ENCODE assay signal across 28 cellular contexts in genomic region chr1:11431946-11432507, GRCh38. TPM values are rescaled to one million over a fixed set of nuclear protein-coding genes. Genes with fewer than 3 reads are reported as not detected.
"Had no signal": no experiment of that assay in that cellular context is flagged by ENCODE, and none has a peak within 500 bp of the region (broad histone marks: within the 10 kb centered on the region; RNA-seq: fewer than 3 reads in every experiment).

No MANE protein-coding gene starts in this region.

- DNase-seq: activated B cell treated with CpG ODN at 0.5 μM for 24 hours; activated CD4-positive, alpha-beta memory T cell treated with anti-CD3 and anti-CD28 coated beads, Interleukin-2, amount 10 ng/mL, durations not matched to agents 7 days and 5 days; activated CD4-positive, alpha-beta T cell treated with anti-CD3 and anti-CD28 coated beads for 1 hour; activated CD4-positive, alpha-beta T cell treated with anti-CD3 and anti-CD28 coated beads, Interleukin-2, amount 10 ng/mL, durations not matched to agents 24 days and 14 days; activated gamma-delta T cell; activated naive CD4-positive, alpha-beta T cell treated with anti-CD3 and anti-CD28 coated beads for 36 hours; activated T-cell treated with anti-CD3 and anti-CD28 coated beads for 4 hours; activated T-cell treated with anti-CD3 and anti-CD28 coated beads, Interleukin-2, amount 50 U/mL, for 48 hours; amygdala; Karpas-422; NCI-H1105 treated with DMSO at 0.1 percent for 48 hours; NCI-H1436 treated with DMSO at 0.1 percent for 48 hours; NCI-H187; NCI-H2081; NCI-H2171; NCI-H2227 treated with DMSO at 0.1 percent for 48 hours; NCI-H526; NCI-H774; PC-9; T-cell; T-helper 2 cell; T1000 had no signal

- H3K27me3 Mint-ChIP-seq: activated B cell treated with CpG ODN at 0.5 μM for 24 hours had no signal

- H3K27ac Mint-ChIP-seq: activated B cell treated with CpG ODN at 0.5 μM for 24 hours; activated CD4-positive, alpha-beta memory T cell treated with anti-CD3 and anti-CD28 coated beads, Interleukin-2, amount 10 ng/mL, durations not matched to agents 7 days and 5 days; activated CD4-positive, alpha-beta T cell treated with anti-CD3 and anti-CD28 coated beads, Interleukin-2, amount 10 ng/mL, durations not matched to agents 24 days and 14 days; activated naive CD4-positive, alpha-beta T cell treated with anti-CD3 and anti-CD28 coated beads for 36 hours; activated naive CD8-positive, alpha-beta T cell; activated T-helper 17 cell treated with anti-CD3 and anti-CD28 coated beads, Interleukin-2, amount 50 U/mL, for 72 hours; T-cell had no signal

- ATAC-seq: activated T-helper 17 cell treated with anti-CD3 and anti-CD28 coated beads, Interleukin-2, amount 50 U/mL, for 72 hours; Right ventricle myocardium inferior; T-cell had no signal

- H3K36me3 ChIP-seq: cardiac muscle cell had no signal

- H3K4me1 Mint-ChIP-seq: activated B cell treated with CpG ODN at 0.5 μM for 24 hours; activated CD4-positive, alpha-beta memory T cell treated with anti-CD3 and anti-CD28 coated beads, Interleukin-2, amount 10 ng/mL, durations not matched to agents 7 days and 5 days had no signal

- H3K4me3 Mint-ChIP-seq: activated B cell treated with CpG ODN at 0.5 μM for 24 hours; activated CD4-positive, alpha-beta memory T cell treated with anti-CD3 and anti-CD28 coated beads, Interleukin-2, amount 10 ng/mL, durations not matched to agents 7 days and 5 days; activated CD4-positive, alpha-beta T cell treated with anti-CD3 and anti-CD28 coated beads, Interleukin-2, amount 10 ng/mL, durations not matched to agents 24 days and 14 days; activated naive CD4-positive, alpha-beta T cell treated with anti-CD3 and anti-CD28 coated beads for 36 hours; activated naive CD8-positive, alpha-beta T cell; activated T-helper 17 cell treated with anti-CD3 and anti-CD28 coated beads, Interleukin-2, amount 50 U/mL, for 72 hours; brain; T-cell had no signal

- H3K4me3 ChIP-seq: cardiac muscle cell, PC-9, SK-N-MC had no signal

- H3K27ac ChIP-seq: cardiac muscle cell, PC-9, SK-N-MC had no signal

- H3K27me3 ChIP-seq: cardiac muscle cell had no signal

- H2AFZ ChIP-seq: PC-9 had no signal

- H3K36me3 Mint-ChIP-seq: activated naive CD8-positive, alpha-beta T cell; brain; T-cell had no signal

- H3K9me3 Mint-ChIP-seq: activated B cell treated with CpG ODN at 0.5 μM for 24 hours; activated CD4-positive, alpha-beta memory T cell treated with anti-CD3 and anti-CD28 coated beads, Interleukin-2, amount 10 ng/mL, durations not matched to agents 7 days and 5 days; activated CD4-positive, alpha-beta T cell treated with anti-CD3 and anti-CD28 coated beads, Interleukin-2, amount 10 ng/mL, durations not matched to agents 24 days and 14 days; activated naive CD4-positive, alpha-beta T cell treated with anti-CD3 and anti-CD28 coated beads for 36 hours; activated T-helper 17 cell treated with anti-CD3 and anti-CD28 coated beads, Interleukin-2, amount 50 U/mL, for 72 hours; brain; T-cell had no signal

- H3K4me2 ChIP-seq: PC-9 had no signal

RNA-seq across cellular contexts. Expression of gene DISP3, which starts 46.9 kb away (rescaled TPM):
- total RNA-seq: PC-9 had no signal
